18 cellular contexts compared by ENCODE assay signal in genomic region chr15:63972801-63973200, GRCh38.
DNase-seq lines count a peak whose midpoint lies in the region; ATAC-seq and TF ChIP-seq lines count a peak whose summit lies in the region.
"Had no signal": no experiment of that assay in that cellular context is flagged by ENCODE, and none has a peak within 500 bp of the region (broad histone marks: within the 10 kb centered on the region; RNA-seq: fewer than 3 reads in every experiment).

No MANE protein-coding gene starts in this region.

- intact Hi-C loops in psoas muscle (cut with DNase I), result no loop called here

- no peak overlapping the region for H3K4me2 ChIP-seq in Karpas-422 (ENCODE audit: low read depth, low read length, poor library complexity, severe bottlenecking)

- H3K27ac ChIP-seq in Karpas-422 (ENCODE audit: low read length) (peak overlapping the region; percentile 59), coronary artery (no peak overlapping the region), psoas muscle (peak overlapping the region; percentile 78)

- peak overlapping the region; percentile 98 for H3K27ac Mint-ChIP-seq in T-helper 1 cell treated with Interleukin-12 subunit alpha and Interleukin-12 subunit beta and Interleukin-4 antibody, amounts not matched to agents 30 μg/mL and 1 μg/mL, for 36 hours

- no peak overlapping the region for H3K4me3 Mint-ChIP-seq in T-helper 1 cell treated with Interleukin-12 subunit alpha and Interleukin-12 subunit beta and Interleukin-4 antibody, amounts not matched to agents 30 μg/mL and 1 μg/mL, for 36 hours
- H3K4me3 Mint-ChIP-seq: activated CD8-positive, alpha-beta T cell treated with anti-CD3 and anti-CD28 coated beads for 36 hours; CD4-positive, alpha-beta T cell; natural killer cell treated with Interleukin-12 subunit alpha and Interleukin-12 subunit beta and Interleukin-15 and Interleukin-18, amount 100 ng/mL, for 72 hours had no signal

- H3K36me3 ChIP-seq in Karpas-422 (ENCODE audit: insufficient read depth, low read length) (peaks cover 11% of the 10 kb centered on the region; the same call in 1 of the 2 replicates), psoas muscle (ENCODE audit: insufficient read depth in 1 of 2, low read depth in 1 of 2) (peaks cover 0 to 3% of the 10 kb centered on the region in 2 donors)
- H3K36me3 ChIP-seq: Peyer's patch, stomach had no signal

- H3K4me1 ChIP-seq in Karpas-422 (ENCODE audit: low read length), result peaks cover 49% of the 10 kb centered on the region
- H3K4me1 ChIP-seq in psoas muscle, result peaks cover 60% of the 10 kb centered on the region

- 60 to 77% (median 62%) methylated on average over 1 of the region's 1 CpG for WGBS in psoas muscle, 3 donors

- no peak for TF ChIP-seq CTCF in coronary artery (IDR thresholded peaks at IDR 0.05)
- no peak for TF ChIP-seq CTCF in psoas muscle (IDR thresholded peaks at IDR 0.05)

- ATAC-seq in psoas muscle (no peak), HG03139 (IDR thresholded peaks at IDR 0.05; ENCODE audit: unreplicated experiment) (no peak)
- ATAC-seq: activated CD8-positive, alpha-beta T cell treated with anti-CD3 and anti-CD28 coated beads for 36 hours; natural killer cell treated with Interleukin-12 subunit alpha and Interleukin-12 subunit beta and Interleukin-15 and Interleukin-18, amount 100 ng/mL, for 72 hours had no signal

- H3K9me2 ChIP-seq in Karpas-422 (replicated peaks; ENCODE audit: insufficient read depth, low read length), result no peaks in the 10 kb centered on the region

- no peaks in the 10 kb centered on the region for H3K9me3 Mint-ChIP-seq in T-helper 1 cell treated with Interleukin-12 subunit alpha and Interleukin-12 subunit beta and Interleukin-4 antibody, amounts not matched to agents 30 μg/mL and 1 μg/mL, for 36 hours
- H3K9me3 Mint-ChIP-seq: activated CD8-positive, alpha-beta T cell treated with anti-CD3 and anti-CD28 coated beads for 36 hours; activated T-helper 2 cell treated with anti-CD3 and anti-CD28 coated beads, Interferon-gamma antibody, Interleukin-2, Interleukin-4, amounts not matched to agents 10 μg/mL and 5 μg/mL and 100 μg/mL, durations not matched to agents 14 hours and 24 hours and 36 hours; CD4-positive, alpha-beta T cell; natural killer cell treated with Interleukin-12 subunit alpha and Interleukin-12 subunit beta and Interleukin-15 and Interleukin-18, amount 100 ng/mL, for 72 hours had no signal

- peaks cover 2% of the 10 kb centered on the region; the same call in 1 of the 2 replicates for H3K79me2 ChIP-seq in Karpas-422 (ENCODE audit: low read length)

- H3K27me3 Mint-ChIP-seq in T-helper 1 cell treated with Interleukin-12 subunit alpha and Interleukin-12 subunit beta and Interleukin-4 antibody, amounts not matched to agents 30 μg/mL and 1 μg/mL, for 36 hours (ENCODE audit: low read depth), result no peaks in the 10 kb centered on the region
- H3K27me3 Mint-ChIP-seq: activated CD8-positive, alpha-beta T cell treated with anti-CD3 and anti-CD28 coated beads for 36 hours; CD4-positive, alpha-beta T cell; natural killer cell treated with Interleukin-12 subunit alpha and Interleukin-12 subunit beta and Interleukin-15 and Interleukin-18, amount 100 ng/mL, for 72 hours had no signal

- H3K9me3 ChIP-seq in Karpas-422 (ENCODE audit: low read length), result no peaks in the 10 kb centered on the region
- no peaks in the 10 kb centered on the region for H3K9me3 ChIP-seq in psoas muscle
- H3K9me3 ChIP-seq: Peyer's patch, stomach had no signal

- peaks cover 18% of the 10 kb centered on the region for H3K36me3 Mint-ChIP-seq in T-helper 1 cell treated with Interleukin-12 subunit alpha and Interleukin-12 subunit beta and Interleukin-4 antibody, amounts not matched to agents 30 μg/mL and 1 μg/mL, for 36 hours (ENCODE audit: low read depth)
- H3K36me3 Mint-ChIP-seq: natural killer cell treated with Interleukin-12 subunit alpha and Interleukin-12 subunit beta and Interleukin-15 and Interleukin-18, amount 100 ng/mL, for 72 hours had no signal

- DNase-seq in T-helper 1 cell (no peak), Karpas-422 (no peak), coronary artery (ENCODE audit: low spot score) (peak; percentile 21), psoas muscle (no peak), NCI-H526 (lab: John Stamatoyannopoulos, UW) (no peak)
- no peak for DNase-seq in activated effector memory CD4-positive, alpha-beta T cell treated with Interleukin-2 at 50 U/mL for 16 hours
- DNase-seq: activated CD8-positive, alpha-beta T cell treated with anti-CD3 and anti-CD28 coated beads for 36 hours; CD4-positive, alpha-beta T cell; NCI-H1694; NCI-H524 treated with DMSO at 0.1 percent for 48 hours; retina; stomach had no signal

- H3K4me1 Mint-ChIP-seq in T-helper 1 cell treated with Interleukin-12 subunit alpha and Interleukin-12 subunit beta and Interleukin-4 antibody, amounts not matched to agents 30 μg/mL and 1 μg/mL, for 36 hours (ENCODE audit: low read depth), result peaks cover 45% of the 10 kb centered on the region

- no peak overlapping the region for H3K4me3 ChIP-seq in Karpas-422 (ENCODE audit: low read length)
- H3K4me3 ChIP-seq in coronary artery, result no peak overlapping the region
- no peak overlapping the region for H3K4me3 ChIP-seq in psoas muscle
- H3K4me3 ChIP-seq: lung, Peyer's patch, stomach had no signal

- H3K27me3 ChIP-seq in Karpas-422 (ENCODE audit: low read length) (no peaks in the 10 kb centered on the region), psoas muscle (ENCODE audit: insufficient read depth in 3 of 3, low read length in 2 of 3) (no peaks in the 10 kb centered on the region)
- H3K27me3 ChIP-seq: Peyer's patch, stomach had no signal

- no peak overlapping the region for H3K9ac ChIP-seq in Karpas-422 (ENCODE audit: low read length)

- no peak overlapping the region for H2AFZ ChIP-seq in Karpas-422 (ENCODE audit: low read length)

- no peaks in the 10 kb centered on the region for H4K20me1 ChIP-seq in Karpas-422 (ENCODE audit: insufficient read depth, low read depth, low read length)

Comparison
In these comparisons a context has a peak if more than half of its experiments do, and no peak if none do; other contexts are left out.
1. H3K27ac ChIP-seq: peak in Karpas-422 (single experiment) and psoas muscle (single experiment); none in coronary artery (0 of 2).